ENCODE assay signal across 16 cellular contexts in the genomic region with DNA sequence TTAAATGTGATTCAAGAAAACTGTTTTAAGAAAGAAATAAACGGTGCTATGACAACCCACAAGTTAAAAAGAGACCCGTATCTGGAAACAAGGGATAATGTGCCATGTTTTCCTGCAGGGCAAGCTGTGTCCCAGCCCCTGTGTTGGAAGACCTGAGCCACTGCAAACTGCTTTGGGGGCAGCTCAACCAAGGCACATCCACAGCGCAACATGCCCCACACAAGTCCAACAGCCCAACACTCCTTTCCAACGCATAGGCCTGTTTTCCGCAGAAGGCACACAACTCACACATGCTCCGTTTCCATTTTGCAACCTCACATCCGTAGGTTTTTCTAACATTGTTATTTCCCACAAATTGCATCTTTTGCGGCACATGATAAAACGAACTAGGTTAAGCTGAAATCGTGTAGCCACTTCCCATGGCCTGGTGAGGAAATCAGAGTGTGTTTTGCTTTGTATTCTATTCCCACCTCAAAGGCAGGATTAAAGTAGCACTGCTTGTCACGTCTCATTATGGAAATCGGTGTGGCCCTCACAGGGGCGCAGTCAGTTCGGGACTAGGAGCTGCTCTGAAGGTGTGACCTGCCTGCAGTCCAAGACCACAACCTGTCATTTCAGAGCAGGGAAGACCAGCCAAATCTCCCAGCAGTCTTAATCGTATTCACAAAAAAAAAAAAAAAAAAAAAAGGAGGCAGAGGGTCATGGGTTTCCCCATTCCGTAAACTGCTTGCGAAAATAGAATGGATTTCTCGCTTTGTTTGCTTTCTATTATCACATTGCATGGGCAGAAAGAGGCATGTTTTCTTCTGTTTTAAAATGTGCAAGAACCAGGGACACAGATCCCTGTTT. TPM values are rescaled to one million over a fixed set of nuclear protein-coding genes. Genes with fewer than 3 reads are reported as not detected.
DNase-seq lines count a peak whose midpoint lies in the region; ATAC-seq, FAIRE-seq and TF ChIP-seq lines count a peak whose summit lies in the region.
"Had no signal": no experiment of that assay in that cellular context is flagged by ENCODE, and none has a peak within 500 bp of the region (broad histone marks: within the 10 kb centered on the region; RNA-seq: fewer than 3 reads in every experiment).

No MANE protein-coding gene starts in this region.

- no peak overlapping the region for H3K4me3 Mint-ChIP-seq in astrocyte (ENCODE audit: unreplicated experiment)
- H3K4me3 Mint-ChIP-seq in activated naive CD4-positive, alpha-beta T cell treated with anti-CD3 and anti-CD28 coated beads for 36 hours = no peak overlapping the region
- H3K4me3 Mint-ChIP-seq: activated CD8-positive, alpha-beta memory T cell treated with anti-CD3 and anti-CD28 coated beads, Interleukin-2, amount 10 ng/mL, durations not matched to agents 7 days and 5 days; T-helper 1 cell treated with Interleukin-12 subunit alpha and Interleukin-12 subunit beta and Interleukin-4 antibody, amounts not matched to agents 30 μg/mL and 1 μg/mL, for 36 hours had no signal

- DNase-seq in NCI-H2227 (lab: John Stamatoyannopoulos, UW; ENCODE audit: unreplicated experiment) (peak; percentile 34), astrocyte (ENCODE audit: low read depth) (no peak), left lobe of liver (ENCODE audit: low spot score) (no peak), uterus (no peak), SW480 (ENCODE audit: low spot score) (no peak)
- no peak for DNase-seq in activated naive CD4-positive, alpha-beta T cell treated with anti-CD3 and anti-CD28 coated beads for 36 hours
- DNase-seq: activated CD8-positive, alpha-beta memory T cell treated with anti-CD3 and anti-CD28 coated beads, Interleukin-2, amount 10 ng/mL, durations not matched to agents 7 days and 5 days; activated gamma-delta T cell treated with Interleukin-2 at 50 U/mL for 16 hours; left colon; NCI-H2029; NCI-H69; psoas muscle had no signal

- H3K4me1 ChIP-seq in astrocyte (ENCODE audit: insufficient read depth, low read length) = no peaks in the 10 kb centered on the region
- H3K4me1 ChIP-seq in uterus = no peaks in the 10 kb centered on the region
- H3K4me1 ChIP-seq: psoas muscle had no signal

- TF ChIP-seq CTCF in astrocyte (IDR thresholded peaks at IDR 0.05; ENCODE audit: insufficient read depth, low read depth, low read length) (no peak), uterus (IDR thresholded peaks at IDR 0.05) (no peak)

- peaks cover 15% of the 10 kb centered on the region for H3K27me3 Mint-ChIP-seq in astrocyte (ENCODE audit: low read depth, unreplicated experiment)
- peaks cover 2% of the 10 kb centered on the region for H3K27me3 Mint-ChIP-seq in activated naive CD4-positive, alpha-beta T cell treated with anti-CD3 and anti-CD28 coated beads for 36 hours (ENCODE audit: low read depth)
- H3K27me3 Mint-ChIP-seq: activated CD8-positive, alpha-beta memory T cell treated with anti-CD3 and anti-CD28 coated beads, Interleukin-2, amount 10 ng/mL, durations not matched to agents 7 days and 5 days had no signal

- H2AFZ ChIP-seq in astrocyte (ENCODE audit: low read depth, low read length) = peak overlapping the region; percentile 50

- TF ChIP-seq POLR2A in uterus (IDR thresholded peaks at IDR 0.05) = no peak

- no peak for FAIRE-seq in astrocyte (lab: Jason Lieb, UNC)
- FAIRE-seq: HTR-8/SVneo had no signal

- no peak overlapping the region for H3K9ac ChIP-seq in astrocyte (ENCODE audit: low read length)

- intact Hi-C loops in uterus (cut with DNase I; ENCODE audit: low total_unique reads) = no loop called here
- intact Hi-C loops in activated naive CD4-positive, alpha-beta T cell treated with anti-CD3 and anti-CD28 coated beads for 36 hours (cut with micrococcal nuclease) = no loop called here

- no peaks in the 10 kb centered on the region for H3K36me3 ChIP-seq in astrocyte (ENCODE audit: insufficient read depth, low read length)
- H3K36me3 ChIP-seq in uterus = no peaks in the 10 kb centered on the region

- no peaks in the 10 kb centered on the region for H3K9me3 ChIP-seq in astrocyte (ENCODE audit: insufficient read depth, low read depth, low read length)
- H3K9me3 ChIP-seq in uterus = no peaks in the 10 kb centered on the region
- H3K9me3 ChIP-seq: psoas muscle had no signal

- no peaks in the 10 kb centered on the region for H3K4me1 Mint-ChIP-seq in astrocyte (ENCODE audit: low read depth, unreplicated experiment)
- H3K4me1 Mint-ChIP-seq in activated naive CD4-positive, alpha-beta T cell treated with anti-CD3 and anti-CD28 coated beads for 36 hours (ENCODE audit: low read depth) = no peaks in the 10 kb centered on the region
- H3K4me1 Mint-ChIP-seq: activated CD8-positive, alpha-beta memory T cell treated with anti-CD3 and anti-CD28 coated beads, Interleukin-2, amount 10 ng/mL, durations not matched to agents 7 days and 5 days had no signal

- H3K27ac Mint-ChIP-seq in astrocyte (ENCODE audit: unreplicated experiment) = no peak overlapping the region
- no peak overlapping the region for H3K27ac Mint-ChIP-seq in activated naive CD4-positive, alpha-beta T cell treated with anti-CD3 and anti-CD28 coated beads for 36 hours
- H3K27ac Mint-ChIP-seq: activated CD8-positive, alpha-beta memory T cell treated with anti-CD3 and anti-CD28 coated beads, Interleukin-2, amount 10 ng/mL, durations not matched to agents 7 days and 5 days; T-helper 1 cell treated with Interleukin-12 subunit alpha and Interleukin-12 subunit beta and Interleukin-4 antibody, amounts not matched to agents 30 μg/mL and 1 μg/mL, for 36 hours had no signal

- H3K4me3 ChIP-seq in astrocyte (ENCODE audit: insufficient read depth, low read depth, low read length) (no peak overlapping the region), uterus (no peak overlapping the region)
- H3K4me3 ChIP-seq: psoas muscle had no signal

- ATAC-seq in left lobe of liver (peak; percentile 30), HG03457 (IDR thresholded peaks at IDR 0.05; ENCODE audit: unreplicated experiment) (no peak)
- ATAC-seq: activated CD8-positive, alpha-beta memory T cell treated with anti-CD3 and anti-CD28 coated beads, Interleukin-2, amount 10 ng/mL, durations not matched to agents 7 days and 5 days; left colon; psoas muscle had no signal

- no peaks in the 10 kb centered on the region for H3K79me2 ChIP-seq in astrocyte (ENCODE audit: insufficient read depth, low read length)

- H3K27ac ChIP-seq in astrocyte (ENCODE audit: low read depth, low read length) (no peak overlapping the region), uterus (peak overlapping the region; percentile 30 to 49)
- H3K27ac ChIP-seq: C4-2B, psoas muscle had no signal

- H3K9me3 Mint-ChIP-seq in astrocyte (ENCODE audit: unreplicated experiment) = peaks cover 2% of the 10 kb centered on the region
- H3K9me3 Mint-ChIP-seq in activated naive CD4-positive, alpha-beta T cell treated with anti-CD3 and anti-CD28 coated beads for 36 hours = no peaks in the 10 kb centered on the region
- H3K9me3 Mint-ChIP-seq: T-helper 1 cell treated with Interleukin-12 subunit alpha and Interleukin-12 subunit beta and Interleukin-4 antibody, amounts not matched to agents 30 μg/mL and 1 μg/mL, for 36 hours had no signal

- no peaks in the 10 kb centered on the region for H3K36me3 Mint-ChIP-seq in astrocyte (ENCODE audit: low read depth, unreplicated experiment)
- H3K36me3 Mint-ChIP-seq in activated naive CD4-positive, alpha-beta T cell treated with anti-CD3 and anti-CD28 coated beads for 36 hours (ENCODE audit: low read depth) = no peaks in the 10 kb centered on the region
- H3K36me3 Mint-ChIP-seq: activated CD8-positive, alpha-beta memory T cell treated with anti-CD3 and anti-CD28 coated beads, Interleukin-2, amount 10 ng/mL, durations not matched to agents 7 days and 5 days had no signal

- H3K27me3 ChIP-seq in astrocyte (ENCODE audit: insufficient read depth, low read length) (no peaks in the 10 kb centered on the region), uterus (no peaks in the 10 kb centered on the region)

- no peaks in the 10 kb centered on the region for H4K20me1 ChIP-seq in astrocyte (ENCODE audit: insufficient read depth, low read length)

- CTCF ChIA-PET in activated naive CD4-positive, alpha-beta T cell treated with anti-CD3 and anti-CD28 coated beads for 36 hours (lab: Charles Lee) = no interaction called here

- H3K4me2 ChIP-seq in astrocyte (ENCODE audit: low read length) = peak overlapping the region; percentile 19

RNA-seq across cellular contexts. Expression of gene ZNF516, which starts 50.6 kb away (rescaled TPM):
- total RNA-seq in astrocyte (55.9 and 59.8 TPM in 2 replicates), left lobe of liver (16.2 TPM), uterus (100 to 1,000 TPM in 1 of 4 donors, 10 to 100 TPM in 3; 29.4 to 177 (median 65.7) TPM)
- 1 to 10 TPM; 7.4 to 8.4 TPM for total RNA-seq in activated naive CD4-positive, alpha-beta T cell treated with anti-CD3 and anti-CD28 coated beads for 36 hours
